8 cellular contexts compared by ENCODE assay signal in genomic region chr15:96356494-96357455, GRCh38. TPM values are rescaled to one million over a fixed set of nuclear protein-coding genes. Genes with fewer than 3 reads are reported as not detected.
A peak's percentile ranks its signal among the peaks of the same experiment; 100 is the strongest.
DNase-seq lines count a peak whose midpoint lies in the region; ATAC-seq lines count a peak whose summit lies in the region.

No MANE protein-coding gene starts in this region.

- peak; percentile 88 for ATAC-seq in GM21717 (IDR thresholded peaks at IDR 0.05; ENCODE audit: unreplicated experiment)
- ATAC-seq in Right ventricle myocardium superior (ENCODE audit: poor library complexity): peak; percentile 78

- peak overlapping the region; percentile 58 for H3K9ac ChIP-seq in SK-N-MC (ENCODE audit: insufficient read length)

- peak overlapping the region; percentile 89 for H3K4me3 Mint-ChIP-seq in activated naive CD4-positive, alpha-beta T cell treated with anti-CD3 and anti-CD28 coated beads, Interleukin-2, amount 50 U/mL, for 24 hours

- WGBS in urinary bladder: under 1% methylated on average over 67 of the region's 67 CpGs

- peaks cover 2% of the 10 kb centered on the region for H3K36me3 Mint-ChIP-seq in activated naive CD4-positive, alpha-beta T cell treated with anti-CD3 and anti-CD28 coated beads, Interleukin-2, amount 50 U/mL, for 24 hours

- intact Hi-C loops in Right ventricle myocardium superior (cut with DNase I) (loop anchor here (10.0 kb wide), 1 partner anchor 228 kb away; no protein-coding TSS in a partner anchor), posterior vena cava (cut with DNase I) (loop anchor here (10.0 kb wide), 2 partner anchors 878 to 1682 kb away; no protein-coding TSS in a partner anchor)

- peaks cover 48% of the 10 kb centered on the region for H3K27me3 Mint-ChIP-seq in activated naive CD4-positive, alpha-beta T cell treated with anti-CD3 and anti-CD28 coated beads, Interleukin-2, amount 50 U/mL, for 24 hours

- H3K4me1 ChIP-seq in urinary bladder (ENCODE audit: insufficient read depth): no peaks in the 10 kb centered on the region

- no peak overlapping the region for H3K27ac Mint-ChIP-seq in activated naive CD4-positive, alpha-beta T cell treated with anti-CD3 and anti-CD28 coated beads, Interleukin-2, amount 50 U/mL, for 24 hours

- H3K4me3 ChIP-seq in Jurkat, Clone E6-1 (ENCODE audit: low read length): peak overlapping the region; percentile 57
- H3K4me3 ChIP-seq in SK-N-MC (peak overlapping the region; percentile 90), urinary bladder (ENCODE audit: low read depth, low read length) (peak overlapping the region; percentile 58)

- no peaks in the 10 kb centered on the region for H3K9me3 ChIP-seq in SK-N-MC (ENCODE audit: low read depth, low read length)

- H3K9me3 Mint-ChIP-seq in activated naive CD4-positive, alpha-beta T cell treated with anti-CD3 and anti-CD28 coated beads, Interleukin-2, amount 50 U/mL, for 24 hours: no peaks in the 10 kb centered on the region

- DNase-seq in G401 (ENCODE audit: low spot score) (peak; percentile 67), SK-N-MC (ENCODE audit: low read depth, low spot score) (no peak), Right ventricle myocardium superior (peak; percentile 89), posterior vena cava (ENCODE audit: low spot score) (peak; percentile 93)
- DNase-seq in Jurkat, Clone E6-1 (ENCODE audit: low read depth, low spot score): peak; percentile 66

- in situ Hi-C loops in G401 (cut with HindIII; ENCODE audit: low sequenced_read_pairs): no loop called here

- H3K27ac ChIP-seq in SK-N-MC: no peak overlapping the region
- H3K27ac ChIP-seq in urinary bladder (ENCODE audit: low read depth): peak overlapping the region; percentile 48

- H3K36me3 ChIP-seq in SK-N-MC (ENCODE audit: insufficient read depth, low read length): no peaks in the 10 kb centered on the region
- H3K36me3 ChIP-seq in urinary bladder (ENCODE audit: insufficient read depth): no peaks in the 10 kb centered on the region

- peaks cover 19% of the 10 kb centered on the region for H3K4me1 Mint-ChIP-seq in activated naive CD4-positive, alpha-beta T cell treated with anti-CD3 and anti-CD28 coated beads, Interleukin-2, amount 50 U/mL, for 24 hours

RNA-seq across cellular contexts. Expression of gene NR2F2, which starts 26.3 kb away (rescaled TPM):
- total RNA-seq in G401 (2014; rRNA removed; shearing (Covaris generic)): 2.3 and 3.6 TPM in 2 replicates
- polyA plus RNA-seq in Jurkat, Clone E6-1 (2012; ENCODE audit: insufficient read depth, insufficient read length): 1.6 TPM
- 11.0 TPM for total RNA-seq in Right ventricle myocardium superior
- total RNA-seq in posterior vena cava: 100 to 1,000 TPM; 208 to 213 TPM
- 28.0 TPM for total RNA-seq in urinary bladder
- 66.2 TPM for polyA plus RNA-seq in urinary bladder
